Comparison of ENCODE assay signal across 30 cellular contexts in the genomic region with DNA sequence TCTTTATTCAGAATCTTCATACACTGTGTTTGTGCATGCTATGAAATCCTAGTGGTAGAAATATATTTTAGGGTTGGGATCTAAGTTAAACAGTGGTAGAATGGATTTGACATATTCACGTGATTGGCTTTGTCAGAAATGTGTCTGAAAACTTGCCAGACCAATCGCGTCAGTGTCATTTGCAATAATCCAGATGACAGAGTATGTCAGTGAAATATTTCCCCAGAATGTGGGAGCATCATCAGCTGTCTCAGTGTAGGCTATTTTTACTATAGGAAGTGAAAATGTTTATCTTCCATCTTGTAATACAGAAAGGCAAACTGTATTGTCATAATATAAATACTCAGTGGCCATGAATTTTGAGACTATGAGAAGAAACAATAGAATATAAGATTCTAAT.
"Had no signal": no experiment of that assay in that cellular context is flagged by ENCODE, and none has a peak within 500 bp of the region (broad histone marks: within the 10 kb centered on the region; RNA-seq: fewer than 3 reads in every experiment).

No MANE protein-coding gene starts in this region.

- H3K27ac ChIP-seq: adrenal gland, body of pancreas, breast epithelium, KMS-11, SJSA1 had no signal

- H3K9me3 ChIP-seq: adrenal gland, body of pancreas, breast epithelium, SJSA1, SK-N-SH had no signal

- H3K4me1 ChIP-seq: body of pancreas, breast epithelium, SJSA1 had no signal

- H3K9ac ChIP-seq: KMS-11, SK-N-SH had no signal

- DNase-seq: activated CD4-positive, alpha-beta memory T cell treated with anti-CD3 and anti-CD28 coated beads for 36 hours; activated CD4-positive, alpha-beta T cell treated with anti-CD3 and anti-CD28 coated beads for 4 hours; activated CD4-positive, alpha-beta T cell treated with anti-CD3 and anti-CD28 coated beads, Interleukin-2, amount 50 U/mL, for 1 hour; activated CD4-positive, CD25-positive, alpha-beta regulatory T cell treated with anti-CD3 and anti-CD28 coated beads, Interleukin-2, amount 50 U/mL, for 72 hours; activated CD8-positive, alpha-beta memory T cell treated with anti-CD3 and anti-CD28 coated beads, Interleukin-2, amount 50 U/mL, for 4 hours; activated gamma-delta T cell treated with Interleukin-2 at 50 U/mL for 16 hours; activated naive CD4-positive, alpha-beta T cell treated with anti-CD3 and anti-CD28 coated beads for 36 hours; activated T-cell treated with anti-CD3 and anti-CD28 coated beads for 4 hours; activated T-cell treated with anti-CD3 and anti-CD28 coated beads, Interleukin-2, amount 50 U/mL, for 4 hours; adrenal gland; body of pancreas; NCI-H1105; NCI-H1417 treated with DMSO at 0.1 percent for 48 hours; NCI-H187 treated with DMSO at 0.1 percent for 48 hours; NCI-H2081; NCI-H2171 treated with DMSO at 0.1 percent for 48 hours; NCI-H2227 treated with DMSO at 0.1 percent for 48 hours; NCI-H446; NCI-H524; NCI-H69; NCI-H82; OCI-M1; RPMI8226; SHP77 treated with DMSO at 0.1 percent for 48 hours; SK-N-SH had no signal

- H3K4me2 ChIP-seq: KMS-11, SK-N-SH had no signal

- H3K9me2 ChIP-seq: SK-N-SH had no signal

- H3K4me3 ChIP-seq: adrenal gland, body of pancreas, breast epithelium, SJSA1 had no signal

- H3K36me3 ChIP-seq: adrenal gland, breast epithelium, SJSA1 had no signal

- ATAC-seq: activated naive CD4-positive, alpha-beta T cell treated with anti-CD3 and anti-CD28 coated beads, Interleukin-2, amount 50 U/mL, for 72 hours; activated T-cell treated with anti-CD3 and anti-CD28 coated beads, Interleukin-2, amount 50 U/mL, for 4 hours; body of pancreas; WTC11 had no signal

- H3K27me3 ChIP-seq: adrenal gland, body of pancreas, breast epithelium, SJSA1 had no signal
